Comparison of ENCODE assay signal across 9 cellular contexts in genomic region chr1:181043025-181043880, GRCh38. TPM values are rescaled to one million over a fixed set of nuclear protein-coding genes. Genes with fewer than 3 reads are reported as not detected.
A peak's percentile ranks its signal among the peaks of the same experiment; 100 is the strongest.
DNase-seq lines count a peak whose midpoint lies in the region; ATAC-seq, FAIRE-seq and TF ChIP-seq lines count a peak whose summit lies in the region.
"Had no signal": no experiment of that assay in that cellular context is flagged by ENCODE, and none has a peak within 500 bp of the region (broad histone marks: within the 10 kb centered on the region; RNA-seq: fewer than 3 reads in every experiment).

No MANE protein-coding gene starts in this region.

- FAIRE-seq in urothelium cell line (lab: Jason Lieb, UNC) = no peak

- no peaks in the 10 kb centered on the region for H3K27me3 ChIP-seq in BLaER1 treated with 17β-estradiol and CSF1 and Interleukin-3, amounts not matched to agents 10 nM and 100 nM
- no peaks in the 10 kb centered on the region for H3K27me3 ChIP-seq in H7 (ENCODE audit: control insufficient read depth, insufficient read depth, low read length)
- H3K27me3 ChIP-seq in Panc1 (ENCODE audit: control insufficient read depth, insufficient read depth, low read length) = no peaks in the 10 kb centered on the region
- H3K27me3 ChIP-seq in SJCRH30 = no peaks in the 10 kb centered on the region

- TF ChIP-seq CTCF in Panc1 (IDR thresholded peaks at IDR 0.05) = no peak
- TF ChIP-seq CTCF in glutamatergic neuron (IDR thresholded peaks at IDR 0.05; ENCODE audit: partially characterized antibody, unreplicated experiment) = no peak

- peak overlapping the region in 5 of 11 experiments; percentile 5 to 51 (median 29); a peak in 5 of 22 replicates for H3K9ac ChIP-seq in BLaER1 treated with 17β-estradiol and CSF1 and Interleukin-3, amounts not matched to agents 10 nM and 100 nM

- peaks cover 17 to 71% (median 49%) of the 10 kb centered on the region in 10 experiments; a peak in 19 of 20 replicates for H3K4me1 ChIP-seq in BLaER1 treated with 17β-estradiol and CSF1 and Interleukin-3, amounts not matched to agents 10 nM and 100 nM
- H3K4me1 ChIP-seq in Panc1 (ENCODE audit: control insufficient read depth, insufficient read depth, low read length) (peaks cover 4% of the 10 kb centered on the region; the same call in 1 of the 2 replicates), SJCRH30 (no peaks in the 10 kb centered on the region)

- peak overlapping the region; percentile 7 to 86 (median 60); a peak in 20 of 22 replicates for H3K4me2 ChIP-seq in BLaER1 treated with 17β-estradiol and CSF1 and Interleukin-3, amounts not matched to agents 10 nM and 100 nM

- no TSS peak for BruUV-seq in Panc1 (replicated peaks; lab: Mats Ljungman, UMichigan)

- CTCF ChIA-PET in Panc1 (lab: Charles Lee) = interaction anchor here (0.6 kb wide), 1 partner anchor 94 kb away, joined by 7 read pairs; no protein-coding TSS in a partner anchor

- POLR2A ChIA-PET in Panc1 (lab: Charles Lee) = no interaction called here

- no peaks in the 10 kb centered on the region for H3K9me3 Mint-ChIP-seq in glutamatergic neuron (ENCODE audit: unreplicated experiment)

- H3K4me3 ChIP-seq in BLaER1 treated with 17β-estradiol and CSF1 and Interleukin-3, amounts not matched to agents 10 nM and 100 nM = no peak overlapping the region
- H3K4me3 ChIP-seq in H7 (ENCODE audit: insufficient read depth, low read depth, low read length) (no peak overlapping the region), Panc1 (ENCODE audit: low read depth in 2 of 2, low read length in 2 of 2) (no peak overlapping the region), SJCRH30 (no peak overlapping the region)

- H3K27me3 Mint-ChIP-seq in glutamatergic neuron (ENCODE audit: unreplicated experiment) = no peaks in the 10 kb centered on the region

- H3K4me3 Mint-ChIP-seq in glutamatergic neuron (ENCODE audit: unreplicated experiment) = no peak overlapping the region
- H3K4me3 Mint-ChIP-seq: nephron progenitor cell had no signal

- DNase-seq in H7 = peak; percentile 32
- no peak for DNase-seq in Panc1 (ENCODE audit: low read depth, low spot score)
- no peak for DNase-seq in glutamatergic neuron
- DNase-seq in SJCRH30 = no peak
- DNase-seq in urothelium cell line (ENCODE audit: low spot score) = no peak
- DNase-seq: nephron progenitor cell had no signal

- H3K27ac Mint-ChIP-seq in glutamatergic neuron (ENCODE audit: unreplicated experiment) = peak overlapping the region; percentile 43
- H3K27ac Mint-ChIP-seq: nephron progenitor cell had no signal

- peaks cover 0 to 4% (median 0%) of the 10 kb centered on the region in 11 experiments; a peak in 1 of 22 replicates for H4K20me1 ChIP-seq in BLaER1 treated with 17β-estradiol and CSF1 and Interleukin-3, amounts not matched to agents 10 nM and 100 nM

- intact Hi-C loops in Panc1 (cut with micrococcal nuclease; ENCODE audit: unreplicated experiment) = no loop called here

- H3K36me3 Mint-ChIP-seq in glutamatergic neuron (ENCODE audit: unreplicated experiment) = no peaks in the 10 kb centered on the region

- H3K27ac ChIP-seq in BLaER1 treated with 17β-estradiol and CSF1 and Interleukin-3, amounts not matched to agents 10 nM and 100 nM = peak overlapping the region in 10 of 11 experiments; percentile 2 to 74 (median 56); a peak in 19 of 22 replicates
- H3K27ac ChIP-seq in Panc1 (ENCODE audit: low read length) = peak overlapping the region; percentile 61; the same call in 1 of the 2 replicates
- no peak overlapping the region for H3K27ac ChIP-seq in SJCRH30

- H3K36me3 ChIP-seq in BLaER1 treated with 17β-estradiol and CSF1 and Interleukin-3, amounts not matched to agents 10 nM and 100 nM = peaks cover 6 to 42% (median 21%) of the 10 kb centered on the region in 11 experiments; a peak in 18 of 22 replicates
- H3K36me3 ChIP-seq in H7 (replicated peaks; ENCODE audit: control insufficient read depth, insufficient read depth, low read length) = no peaks in the 10 kb centered on the region
- no peaks in the 10 kb centered on the region for H3K36me3 ChIP-seq in Panc1 (ENCODE audit: control insufficient read depth, insufficient read depth, low read length)
- H3K36me3 ChIP-seq in SJCRH30 = no peaks in the 10 kb centered on the region

- ATAC-seq in Panc1 = no peak
- ATAC-seq in GM18498 (IDR thresholded peaks at IDR 0.05; ENCODE audit: unreplicated experiment) = no peak
- ATAC-seq in HG03025 (IDR thresholded peaks at IDR 0.05; ENCODE audit: low FRiP score, unreplicated experiment) = no peak

- in situ Hi-C loops in Panc1 (cut with HindIII; ENCODE audit: low pct_unique_long_range_greater_than_20kb, low sequenced_read_pairs) = no loop called here

- peaks cover 3% of the 10 kb centered on the region for H3K4me1 Mint-ChIP-seq in glutamatergic neuron (ENCODE audit: low read depth, unreplicated experiment)

- peaks cover 0 to 17% (median 8%) of the 10 kb centered on the region in 11 experiments; a peak in 13 of 22 replicates for H3K9me3 ChIP-seq in BLaER1 treated with 17β-estradiol and CSF1 and Interleukin-3, amounts not matched to agents 10 nM and 100 nM (replicated peaks in 1 of 11)
- no peaks in the 10 kb centered on the region for H3K9me3 ChIP-seq in Panc1 (ENCODE audit: control insufficient read depth, insufficient read depth, low read depth, low read length)
- no peaks in the 10 kb centered on the region for H3K9me3 ChIP-seq in SJCRH30 (replicated peaks)

RNA-seq across cellular contexts. Expression of gene MR1, which starts 9.5 kb away (rescaled TPM):
- 0.44 TPM in 1 of 2 replicates, not detected in the other for total RNA-seq in H7 (2014; rRNA removed; shearing (Covaris generic))
- total RNA-seq in Panc1 (2021; ENCODE audit: unreplicated experiment) (3.9 TPM), glutamatergic neuron (ENCODE audit: unreplicated experiment) (not detected)
- 2.2 TPM for polyA plus RNA-seq in Panc1 (2012; ENCODE audit: insufficient read length)
- total RNA-seq in SJCRH30 (2014; rRNA removed; shearing (Covaris generic)) = 0.23 and 0.24 TPM in 2 replicates

RNA-seq across cellular contexts. Expression of gene STX6, which starts 20.6 kb away (rescaled TPM):
- 34.6 and 41.3 TPM in 2 replicates for total RNA-seq in H7 (2014; rRNA removed; shearing (Covaris generic))
- 20.0 TPM for total RNA-seq in Panc1 (2021; ENCODE audit: unreplicated experiment)
- 14.9 TPM for polyA plus RNA-seq in Panc1 (2012; ENCODE audit: insufficient read length)
- total RNA-seq in glutamatergic neuron (ENCODE audit: unreplicated experiment) = 46.6 TPM
- total RNA-seq in SJCRH30 (2014; rRNA removed; shearing (Covaris generic)) = 28.2 and 29.7 TPM in 2 replicates

RNA-seq across cellular contexts. Expression of gene IER5, which starts 45.2 kb away (rescaled TPM):
- total RNA-seq in H7 (2014; rRNA removed; shearing (Covaris generic)) = 18.0 and 18.8 TPM in 2 replicates
- total RNA-seq in Panc1 (2021; ENCODE audit: unreplicated experiment) (20.4 TPM), glutamatergic neuron (ENCODE audit: unreplicated experiment) (8.8 TPM)
- 14.2 TPM for polyA plus RNA-seq in Panc1 (2012; ENCODE audit: insufficient read length)
- 30.3 and 31.9 TPM in 2 replicates for total RNA-seq in SJCRH30 (2014; rRNA removed; shearing (Covaris generic))
